In the genomic region with DNA sequence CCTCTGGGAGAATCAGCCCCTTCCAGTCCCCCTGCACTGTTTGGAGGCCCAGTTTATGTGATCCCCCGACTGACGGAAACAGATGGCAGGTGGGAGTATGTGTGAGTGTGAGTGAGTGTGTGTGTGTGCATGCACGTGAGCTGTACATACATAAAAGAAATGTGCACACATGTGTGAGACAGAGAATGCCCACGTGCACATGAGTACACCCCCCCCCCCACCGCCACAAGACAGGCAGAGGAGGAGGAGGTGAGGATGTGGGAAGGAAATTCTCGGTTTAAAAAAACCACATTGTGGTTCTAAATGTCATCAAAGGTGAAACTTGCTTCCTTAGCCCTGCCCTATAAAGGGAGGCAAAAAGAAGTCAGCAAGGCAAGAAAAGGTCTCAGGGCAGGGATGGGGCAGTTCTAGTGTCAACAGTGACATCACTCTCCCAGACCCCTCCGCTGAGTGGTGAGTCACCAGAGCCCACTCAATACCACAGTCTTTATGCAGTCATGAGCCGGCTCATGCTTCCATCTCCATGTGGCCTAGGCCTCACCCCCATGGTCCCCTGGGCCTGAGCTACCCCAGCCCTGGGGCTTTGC, we compare ENCODE assay signal across 7 cellular contexts.
DNase-seq lines count a peak whose midpoint lies in the region; ATAC-seq, FAIRE-seq and TF ChIP-seq lines count a peak whose summit lies in the region.

No MANE protein-coding gene starts in this region.

- no peaks in the 10 kb centered on the region for H3K79me2 ChIP-seq in endothelial cell of umbilical vein (ENCODE audit: control insufficient read depth, insufficient read depth, low read length)

- DNase-seq in activated CD4-positive, alpha-beta T cell treated with anti-CD3 and anti-CD28 coated beads, Interleukin-2, amount 50 U/mL, for 1 hour, result peak; percentile 68
- DNase-seq in endothelial cell of umbilical vein (ENCODE audit: low read depth, low spot score), result peak; percentile 45
- DNase-seq in stimulated activated CD8-positive, alpha-beta memory T cell treated with anti-CD3 and anti-CD28 coated beads, Interleukin-15, amount 100 ng/mL, for 1 hour (ENCODE audit: low read depth), result peak; percentile 23
- DNase-seq in DMS53 (lab: John Stamatoyannopoulos, UW), result no peak
- DNase-seq in psoas muscle, result no peak

- no peaks in the 10 kb centered on the region for H3K36me3 ChIP-seq in endothelial cell of umbilical vein (ENCODE audit: control insufficient read depth in 2 of 2, extremely low read depth in 1 of 2, insufficient read depth in 2 of 2, low read length in 2 of 2)
- H3K36me3 ChIP-seq in psoas muscle (ENCODE audit: insufficient read depth in 1 of 2, low read depth in 1 of 2), result no peaks in the 10 kb centered on the region

- no peak overlapping the region for H3K4me2 ChIP-seq in endothelial cell of umbilical vein (ENCODE audit: insufficient read depth, low read length)

- no peaks in the 10 kb centered on the region for H3K9me3 ChIP-seq in endothelial cell of umbilical vein (replicated peaks; ENCODE audit: control insufficient read depth, insufficient read depth, low read length)
- H3K9me3 ChIP-seq in psoas muscle, result no peaks in the 10 kb centered on the region

- TF ChIP-seq CTCF in endothelial cell of umbilical vein (IDR thresholded peaks at IDR 0.05; ENCODE audit: extremely low read depth in 1 of 2, insufficient read depth in 1 of 2, low read depth in 1 of 2, low read length in 2 of 2) (no peak), psoas muscle (IDR thresholded peaks at IDR 0.05) (no peak)

- POLR2A ChIA-PET in endothelial cell of umbilical vein (lab: Charles Lee), result no interaction called here

- no peak overlapping the region for H2AFZ ChIP-seq in endothelial cell of umbilical vein (ENCODE audit: low read depth, low read length)

- no peak overlapping the region for H3K27ac ChIP-seq in endothelial cell of umbilical vein (ENCODE audit: insufficient read depth, low read depth, low read length)
- no peak overlapping the region for H3K27ac ChIP-seq in psoas muscle

- no peaks in the 10 kb centered on the region for H3K9me1 ChIP-seq in endothelial cell of umbilical vein (replicated peaks; ENCODE audit: control insufficient read depth, extremely low read depth, insufficient read depth, low read length)

- H3K9ac ChIP-seq in endothelial cell of umbilical vein (replicated peaks; ENCODE audit: extremely low read depth, insufficient read depth, low read length), result no peak overlapping the region

- no TSS peak for BruUV-seq in endothelial cell of umbilical vein (replicated peaks; lab: Mats Ljungman, UMichigan)

- dilution Hi-C loops in endothelial cell of umbilical vein (cut with MboI; ENCODE audit: extremely low pct_ligation_motif_present, low sequenced_read_pairs), result no loop called here

- H3K27me3 ChIP-seq in endothelial cell of umbilical vein (ENCODE audit: control insufficient read depth in 2 of 2, insufficient read depth in 2 of 2, low read length in 2 of 2), result peaks cover 0 to 2% of the 10 kb centered on the region in 2 experiments
- no peaks in the 10 kb centered on the region for H3K27me3 ChIP-seq in psoas muscle (ENCODE audit: insufficient read depth in 3 of 3, low read length in 2 of 3)

- H3K4me1 ChIP-seq in endothelial cell of umbilical vein (ENCODE audit: control insufficient read depth, extremely low read depth, insufficient read depth, low read length), result peaks cover 8% of the 10 kb centered on the region
- H3K4me1 ChIP-seq in psoas muscle, result no peaks in the 10 kb centered on the region

- no peak for TF ChIP-seq POLR2A in endothelial cell of umbilical vein (IDR thresholded peaks at IDR 0.05; ENCODE audit: low read depth, low read length)

- no peak overlapping the region for H3K4me3 ChIP-seq in endothelial cell of umbilical vein (replicated peaks in 1 of 3; ENCODE audit: insufficient read depth in 1 of 3, low read depth in 1 of 3, low read length in 3 of 3)
- no peak overlapping the region for H3K4me3 ChIP-seq in psoas muscle

- CTCF ChIA-PET in endothelial cell of umbilical vein (lab: Charles Lee), result interaction anchor here (1.7 to 2.7 kb wide), 3 partner anchors 13 to 136 kb away, joined by 6 to 12 read pairs (median 7); no protein-coding TSS in a partner anchor

- intact Hi-C loops in endothelial cell of umbilical vein (cut with micrococcal nuclease) (no loop called here), psoas muscle (cut with DNase I) (no loop called here)

- no peaks in the 10 kb centered on the region for H4K20me1 ChIP-seq in endothelial cell of umbilical vein (replicated peaks; ENCODE audit: control insufficient read depth, extremely low read depth, insufficient read depth, low read length)

- 65 to 75% (median 67%) methylated on average over 8 of the region's 8 CpGs for WGBS in psoas muscle, 3 donors

- FAIRE-seq in endothelial cell of umbilical vein (lab: Jason Lieb, UNC), result peak; percentile 81

- ATAC-seq in GM19463 (IDR thresholded peaks at IDR 0.05; ENCODE audit: unreplicated experiment) (peak; percentile 84), HG03565 (IDR thresholded peaks at IDR 0.05; ENCODE audit: unreplicated experiment) (peak; percentile 53), psoas muscle (no peak)

TF ChIP-seq in endothelial cell of umbilical vein, 7 proteins besides CTCF, POLR2A, EP300 and RAD21:
- TF ChIP-seq, protein P1, sequence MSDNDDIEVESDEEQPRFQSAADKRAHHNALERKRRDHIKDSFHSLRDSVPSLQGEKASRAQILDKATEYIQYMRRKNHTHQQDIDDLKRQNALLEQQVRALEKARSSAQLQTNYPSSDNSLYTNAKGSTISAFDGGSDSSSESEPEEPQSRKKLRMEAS (IDR thresholded peaks at IDR 0.05; ENCODE audit: insufficient read depth, insufficient read length), result no peak
- TF ChIP-seq FOS (IDR thresholded peaks at IDR 0.05; ENCODE audit: borderline replicate concordance, insufficient read depth, low read length), result peak; percentile 68
- no peak for TF ChIP-seq POLR2AphosphoS5 (IDR thresholded peaks at IDR 0.05; ENCODE audit: insufficient read depth, low read depth, low read length)
- no peak for TF ChIP-seq EZH2 (IDR thresholded peaks at IDR 0.05; ENCODE audit: borderline replicate concordance, low read depth, low read length, severe bottlenecking)
- no peak for TF ChIP-seq GATA2 (IDR thresholded peaks at IDR 0.05; ENCODE audit: insufficient read depth, insufficient read length, low read depth, low read length)
- no peak for TF ChIP-seq JUN (IDR thresholded peaks at IDR 0.05; ENCODE audit: borderline replicate concordance, insufficient read depth, insufficient read length, low read depth)
- TF ChIP-seq MYC (IDR thresholded peaks at IDR 0.05; ENCODE audit: low read depth, low read length), result no peak

Comparison
In these comparisons a context has a peak if more than half of its experiments do, and no peak if none do; other contexts are left out.
1. ATAC-seq: peak in GM19463 (single experiment) and HG03565 (single experiment); none in psoas muscle (0 of 4).
2. DNase-seq: peak in activated CD4-positive, alpha-beta T cell treated with anti-CD3 and anti-CD28 coated beads, Interleukin-2, amount 50 U/mL, for 1 hour (single experiment), endothelial cell of umbilical vein (single experiment) and stimulated activated CD8-positive, alpha-beta memory T cell treated with anti-CD3 and anti-CD28 coated beads, Interleukin-15, amount 100 ng/mL, for 1 hour (single experiment); none in DMS53 (single experiment) and psoas muscle (0 of 2).